Comparison of ENCODE assay signal across 1 cellular context in the genomic region with DNA sequence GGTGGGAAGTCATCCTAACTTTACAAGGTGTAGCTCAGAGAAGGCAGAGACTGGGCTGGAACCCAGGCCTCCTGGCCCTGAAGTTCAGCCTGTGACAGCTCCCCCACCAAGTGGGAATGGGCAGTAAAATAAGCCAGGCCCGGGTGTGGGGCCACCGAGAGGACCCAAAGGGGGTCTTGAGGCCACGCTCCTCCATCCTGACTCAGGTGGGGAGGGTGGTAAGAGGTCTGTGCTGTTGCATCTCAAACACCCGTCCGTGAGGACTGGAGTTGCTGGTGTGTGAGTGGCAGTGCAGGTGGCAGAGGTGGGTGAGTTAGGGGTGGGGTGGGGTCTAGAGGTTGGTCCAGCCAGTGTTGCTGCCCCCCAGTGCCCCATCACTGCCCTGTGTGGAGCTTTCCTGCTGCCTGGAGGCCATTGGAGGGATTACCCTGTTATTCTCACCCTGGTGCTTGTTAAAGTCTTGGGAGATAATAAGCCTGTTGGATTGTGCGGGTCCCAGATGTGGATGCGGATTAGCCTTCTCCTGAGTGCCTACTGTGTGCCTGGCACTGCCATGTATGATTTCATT.
TF ChIP-seq lines count a peak whose summit lies in the region.

No MANE protein-coding gene starts in this region.

TF ChIP-seq in WTC11, 78 proteins besides CTCF, POLR2A, EP300 and RAD21 (continued from another document):
- TF ChIP-seq, protein P1, sequence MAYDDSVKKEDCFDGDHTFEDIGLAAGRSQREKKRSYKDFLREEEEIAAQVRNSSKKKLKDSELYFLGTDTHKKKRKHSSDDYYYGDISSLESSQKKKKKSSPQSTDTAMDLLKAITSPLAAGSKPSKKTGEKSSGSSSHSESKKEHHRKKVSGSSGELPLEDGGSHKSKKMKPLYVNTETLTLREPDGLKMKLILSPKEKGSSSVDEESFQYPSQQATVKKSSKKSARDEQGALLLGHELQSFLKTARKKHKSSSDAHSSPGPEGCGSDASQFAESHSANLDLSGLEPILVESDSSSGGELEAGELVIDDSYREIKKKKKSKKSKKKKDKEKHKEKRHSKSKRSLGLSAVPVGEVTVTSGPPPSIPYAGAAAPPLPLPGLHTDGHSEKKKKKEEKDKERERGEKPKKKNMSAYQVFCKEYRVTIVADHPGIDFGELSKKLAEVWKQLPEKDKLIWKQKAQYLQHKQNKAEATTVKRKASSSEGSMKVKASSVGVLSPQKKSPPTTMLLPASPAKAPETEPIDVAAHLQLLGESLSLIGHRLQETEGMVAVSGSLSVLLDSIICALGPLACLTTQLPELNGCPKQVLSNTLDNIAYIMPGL (CRISPR knock-in tag; IDR thresholded peaks at IDR 0.05): peak; percentile 32; the same call in 1 of the 2 replicates
- TF ChIP-seq SOX15 (CRISPR knock-in tag; IDR thresholded peaks at IDR 0.05): no peak
- TF ChIP-seq, protein P2, sequence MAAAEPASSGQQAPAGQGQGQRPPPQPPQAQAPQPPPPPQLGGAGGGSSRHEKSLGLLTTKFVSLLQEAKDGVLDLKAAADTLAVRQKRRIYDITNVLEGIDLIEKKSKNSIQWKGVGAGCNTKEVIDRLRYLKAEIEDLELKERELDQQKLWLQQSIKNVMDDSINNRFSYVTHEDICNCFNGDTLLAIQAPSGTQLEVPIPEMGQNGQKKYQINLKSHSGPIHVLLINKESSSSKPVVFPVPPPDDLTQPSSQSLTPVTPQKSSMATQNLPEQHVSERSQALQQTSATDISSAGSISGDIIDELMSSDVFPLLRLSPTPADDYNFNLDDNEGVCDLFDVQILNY (CRISPR knock-in tag; IDR thresholded peaks at IDR 0.05): no peak
TF ChIP-seq in WTC11: peak in this region for 3.
